Comparison of ENCODE assay signal across 8 cellular contexts in genomic region chr5:154446183-154447073, GRCh38. TPM values are rescaled to one million over a fixed set of nuclear protein-coding genes. Genes with fewer than 3 reads are reported as not detected.
A peak's percentile ranks its signal among the peaks of the same experiment; 100 is the strongest.
DNase-seq lines count a peak whose midpoint lies in the region; ATAC-seq, FAIRE-seq and TF ChIP-seq lines count a peak whose summit lies in the region.

No MANE protein-coding gene starts in this region.

- peak overlapping the region; percentile 84 for H3K4me3 ChIP-seq in ACC112 (ENCODE audit: low read depth, low read length)
- peak overlapping the region; percentile 86 for H3K4me3 ChIP-seq in GM12878
- peak overlapping the region; percentile 87 for H3K4me3 ChIP-seq in iPS-11a (ENCODE audit: low read depth, low read length)
- H3K4me3 ChIP-seq in retinal pigment epithelial cell (ENCODE audit: low read length): peak overlapping the region; percentile 67

- POLR2A ChIA-PET in GM12878 (lab: Charles Lee): no interaction called here

- H2AFZ ChIP-seq in ACC112 (ENCODE audit: low read length, unreplicated experiment) (peak overlapping the region; percentile 58), GM12878 (ENCODE audit: control insufficient read depth, low read depth, low read length) (peak overlapping the region; percentile 56)

- peaks cover 45% of the 10 kb centered on the region for H3K79me2 ChIP-seq in ACC112 (ENCODE audit: control insufficient read depth, insufficient read depth, low read length, unreplicated experiment)
- H3K79me2 ChIP-seq in GM12878 (ENCODE audit: control insufficient read depth, insufficient read depth, low read length): peaks cover 54% of the 10 kb centered on the region

- H3K36me3 ChIP-seq in ACC112 (ENCODE audit: insufficient read depth, low read length): peaks cover 8% of the 10 kb centered on the region; the same call in 1 of the 2 replicates
- peaks cover 0 to 3% of the 10 kb centered on the region in 2 experiments; a peak in 2 of 4 replicates for H3K36me3 ChIP-seq in GM12878 (ENCODE audit: control insufficient read depth in 2 of 2, insufficient read depth in 2 of 2, low read length in 1 of 2)

- H3K4me1 ChIP-seq in ACC112 (ENCODE audit: control insufficient read depth, insufficient read depth, low read length, unreplicated experiment): peaks cover 14% of the 10 kb centered on the region
- peaks cover 5% of the 10 kb centered on the region for H3K4me1 ChIP-seq in GM12878 (ENCODE audit: control insufficient read depth, insufficient read depth, low read length)

- BruUV-seq in GM12878 (replicated peaks; lab: Mats Ljungman, UMichigan): no TSS peak

- ATAC-seq in GM18873 (IDR thresholded peaks at IDR 0.05; ENCODE audit: low FRiP score, unreplicated experiment): peak; percentile 8
- ATAC-seq in HG03175 (IDR thresholded peaks at IDR 0.05; ENCODE audit: unreplicated experiment): peak; percentile 28
- ATAC-seq in GM12878: peak; percentile 26
- no peak for ATAC-seq in HG03520 (IDR thresholded peaks at IDR 0.05; ENCODE audit: unreplicated experiment)

- TF ChIP-seq EP300 in GM12878 (IDR thresholded peaks at IDR 0.05; ENCODE audit: borderline replicate concordance in 1 of 2, control insufficient read depth in 1 of 2, low read depth in 2 of 2, low read length in 2 of 2): no peak

- peak overlapping the region; percentile 75 for H3K4me2 ChIP-seq in GM12878 (ENCODE audit: control insufficient read depth, insufficient read depth)

- H3K27me3 ChIP-seq in ACC112 (ENCODE audit: insufficient read depth, low read length): no peaks in the 10 kb centered on the region
- no peaks in the 10 kb centered on the region for H3K27me3 ChIP-seq in GM12878 (replicated peaks in 1 of 2; ENCODE audit: control insufficient read depth in 2 of 2, insufficient read depth in 2 of 2, low read length in 1 of 2)

- intact Hi-C loops in GM12878 (cut with micrococcal nuclease; ENCODE audit: unreplicated experiment): loop anchor here (5.0 to 10.0 kb wide), 2 partner anchors 411 to 488 kb away; partner anchors contain the start of genes CNOT8 and GEMIN5

- H3K27ac ChIP-seq in ACC112 (ENCODE audit: low read depth, low read length): peak overlapping the region; percentile 19; the same call in 1 of the 2 replicates
- peak overlapping the region; percentile 44 for H3K27ac ChIP-seq in GM12878 (ENCODE audit: control insufficient read depth, insufficient read depth)

- TF ChIP-seq POLR2A in GM12878 (IDR thresholded peaks at IDR 0.05; ENCODE audit: low read depth, low read length): no peak

- SMC1A ChIA-PET in GM12878 (lab: Charles Lee; ENCODE audit: uncharacterized antibody, unreplicated experiment): no interaction called here

- TF ChIP-seq CTCF in GM12878 (IDR thresholded peaks at IDR 0.05 in 2 of 3, conservative IDR thresholded peaks at IDR 0.05 in 1 of 3; ENCODE audit: control insufficient read depth in 2 of 3, extremely low read depth in 1 of 3, insufficient read depth in 1 of 3, low read depth in 3 of 3, low read length in 3 of 3): no peak
- no peak for TF ChIP-seq CTCF in retinal pigment epithelial cell (conservative IDR thresholded peaks at IDR 0.05; ENCODE audit: low read depth, low read length)

- 1% methylated on average over 65 of the region's 88 CpGs for WGBS in GM12878 (ENCODE audit: insufficient coverage, insufficient replicate concordance, low lambda C conversion rate, missing lambda C conversion rate)

- no peak for TF ChIP-seq RAD21 in GM12878 (IDR thresholded peaks at IDR 0.05; ENCODE audit: insufficient read depth, low read depth, low read length)

- in situ Hi-C loops in GM12878 (cut with MboI): no loop called here

- no peaks in the 10 kb centered on the region for H3K9me3 ChIP-seq in GM12878 (replicated peaks; ENCODE audit: control insufficient read depth, insufficient read depth, low read length)

- RAD21 ChIA-PET in GM12878 (lab: Charles Lee; ENCODE audit: unreplicated experiment): interaction anchor here (0.8 to 1.1 kb wide), 2 partner anchors 15 to 20 kb away, joined by 3 to 4 read pairs; no protein-coding TSS in a partner anchor

- peak overlapping the region; percentile 91 for H3K9ac ChIP-seq in GM12878 (ENCODE audit: control insufficient read depth, insufficient read depth, low read length)

- no peak for FAIRE-seq in GM12878 (lab: Jason Lieb, UNC)

- DNase-seq in T-helper 1 cell (peak; percentile 12 to 40 (median 30)), GM12878 (ENCODE audit: low read depth, low spot score) (no peak), retinal pigment epithelial cell (ENCODE audit: low read depth) (peak; percentile 28)

- no peaks in the 10 kb centered on the region for H4K20me1 ChIP-seq in GM12878 (ENCODE audit: control insufficient read depth, insufficient read depth)

- CTCF ChIA-PET in GM12878 (lab: Yijun Ruan, JAX): interaction anchor here (0.9 to 4.3 kb wide), 4 partner anchors 11 to 471 kb away, joined by 3 to 27 read pairs (median 4); no protein-coding TSS in a partner anchor

TF ChIP-seq in GM12878, 131 proteins besides CTCF, POLR2A, EP300 and RAD21 (continues in another document):
- no peak for TF ChIP-seq ATF7 (IDR thresholded peaks at IDR 0.05; ENCODE audit: low read depth)
- no peak for TF ChIP-seq EZH2 (IDR thresholded peaks at IDR 0.05; ENCODE audit: borderline replicate concordance, control insufficient read depth, low read depth, low read length)
- TF ChIP-seq SIN3A (IDR thresholded peaks at IDR 0.05; ENCODE audit: low read depth, low read length): 0 out of 2 replicates have a peak, but pooled peaks have one; percentile 19
- no peak for TF ChIP-seq KLF5 (IDR thresholded peaks at IDR 0.05; ENCODE audit: partially characterized antibody)
- TF ChIP-seq SMAD1 (IDR thresholded peaks at IDR 0.05; ENCODE audit: low read depth, partially characterized antibody): no peak
- no peak for TF ChIP-seq POLR2AphosphoS5 (IDR thresholded peaks at IDR 0.05; ENCODE audit: low read length)
- no peak for TF ChIP-seq TBL1XR1 (IDR thresholded peaks at IDR 0.05; ENCODE audit: low read depth, low read length)
- no peak for TF ChIP-seq HSF1 (IDR thresholded peaks at IDR 0.05; ENCODE audit: low read depth, low read length)
- 0 out of 4 replicates have a peak, but pooled peaks of 1 of the 2 experiments have one; percentile 1 for TF ChIP-seq BHLHE40 (IDR thresholded peaks at IDR 0.05; ENCODE audit: borderline replicate concordance in 1 of 2, low read depth in 2 of 2, low read length in 1 of 2)
- no peak for TF ChIP-seq CHD4 (IDR thresholded peaks at IDR 0.05)

RNA-seq across cellular contexts. Expression of gene SAP30L, which starts 0.6 kb away (rescaled TPM):
- 11.6 and 16.7 TPM in 2 replicates for total RNA-seq in GM12878 (2013; cell fraction: nucleolus; rRNA removed)
- total RNA-seq in GM12878 (2014; rRNA removed): 13.8 and 20.3 TPM in 2 replicates
- total RNA-seq in GM12878 (2014; rRNA removed; fragmentation: Illumina TruSeq; extraction: Trizol): 20.6 and 23.9 TPM in 2 replicates
- total RNA-seq in GM12878 (2021): 26.0 and 26.2 TPM in 2 replicates
- 4.5 TPM for polyA plus RNA-seq in GM12878 (2011; ENCODE audit: low read depth)
- polyA plus RNA-seq in GM12878 (2011; rRNA removed): 36.8 and 44.2 TPM in 2 replicates
- 17.1 and 19.2 TPM in 2 replicates for polyA plus RNA-seq in GM12878 (2011; cell fraction: cytosol; rRNA removed)
- 33.3 and 37.4 TPM in 2 replicates for polyA plus RNA-seq in GM12878 (2011; cell fraction: nucleus; rRNA removed)
- polyA plus RNA-seq in GM12878 (2012): 21.8 and 22.4 TPM in 2 replicates
- 16.1 and 23.0 TPM in 2 replicates for polyA plus RNA-seq in GM12878 (2014; fragmentation: Illumina TruSeq; extraction: Trizol)
- polyA plus RNA-seq in GM12878 (2014; fragmentation: Nextera tagmentation; extraction: Ambion mirVana): 10 to 100 TPM in 1 of 2 experiments, 1 to 10 TPM in 1; 2.4 to 15.4 TPM
- polyA plus RNA-seq in GM12878 (2014; rRNA removed): 22.8 and 22.9 TPM in 2 replicates
- 1 to 10 TPM; 5.6 to 8.8 TPM for polyA plus RNA-seq in GM12878 (2016; fragmentation: Nextera tagmentation; extraction: Ambion mirVana)
- 9.2 and 11.6 TPM in 2 replicates for polyA minus RNA-seq in GM12878 (2011; rRNA and poly(A)+ RNA removed)
- 5.5 and 6.7 TPM in 2 replicates for polyA minus RNA-seq in GM12878 (2011; cell fraction: cytosol; rRNA and poly(A)+ RNA removed)
- 5.8 and 7.3 TPM in 2 replicates for polyA minus RNA-seq in GM12878 (2011; cell fraction: nucleus; rRNA and poly(A)+ RNA removed)

RNA-seq across cellular contexts. Expression of gene HAND1, which starts 31.6 kb away (rescaled TPM):
- total RNA-seq in GM12878 (2013; cell fraction: nucleolus; rRNA removed): not detected in 2 replicates
- total RNA-seq in GM12878 (2014; rRNA removed): 0.17 and 0.49 TPM in 2 replicates
- 0.22 TPM in 1 of 2 replicates, not detected in the other for total RNA-seq in GM12878 (2014; rRNA removed; fragmentation: Illumina TruSeq; extraction: Trizol)
- total RNA-seq in GM12878 (2021): 0.36 and 0.64 TPM in 2 replicates
- not detected for polyA plus RNA-seq in GM12878 (2011; ENCODE audit: low read depth)
- not detected in 2 replicates for polyA plus RNA-seq in GM12878 (2011; rRNA removed)
- polyA plus RNA-seq in GM12878 (2011; cell fraction: cytosol; rRNA removed): not detected in 2 replicates
- polyA plus RNA-seq in GM12878 (2011; cell fraction: nucleus; rRNA removed): not detected in 2 replicates
- polyA plus RNA-seq in GM12878 (2012): not detected in 2 replicates
- 0.24 and 0.31 TPM in 2 replicates for polyA plus RNA-seq in GM12878 (2014; fragmentation: Illumina TruSeq; extraction: Trizol)
- polyA plus RNA-seq in GM12878 (2014; fragmentation: Nextera tagmentation; extraction: Ambion mirVana): under 1 TPM in 1 of 2 experiments, not detected in 1; 0.06 TPM
- polyA plus RNA-seq in GM12878 (2014; rRNA removed): 0.41 and 1.0 TPM in 2 replicates
- not detected for polyA plus RNA-seq in GM12878 (2016; fragmentation: Nextera tagmentation; extraction: Ambion mirVana)
- not detected in 2 replicates for polyA minus RNA-seq in GM12878 (2011; rRNA and poly(A)+ RNA removed)
- not detected in 2 replicates for polyA minus RNA-seq in GM12878 (2011; cell fraction: cytosol; rRNA and poly(A)+ RNA removed)
- polyA minus RNA-seq in GM12878 (2011; cell fraction: nucleus; rRNA and poly(A)+ RNA removed): not detected in 2 replicates
